28 cellular contexts compared by ENCODE assay signal in the genomic region with DNA sequence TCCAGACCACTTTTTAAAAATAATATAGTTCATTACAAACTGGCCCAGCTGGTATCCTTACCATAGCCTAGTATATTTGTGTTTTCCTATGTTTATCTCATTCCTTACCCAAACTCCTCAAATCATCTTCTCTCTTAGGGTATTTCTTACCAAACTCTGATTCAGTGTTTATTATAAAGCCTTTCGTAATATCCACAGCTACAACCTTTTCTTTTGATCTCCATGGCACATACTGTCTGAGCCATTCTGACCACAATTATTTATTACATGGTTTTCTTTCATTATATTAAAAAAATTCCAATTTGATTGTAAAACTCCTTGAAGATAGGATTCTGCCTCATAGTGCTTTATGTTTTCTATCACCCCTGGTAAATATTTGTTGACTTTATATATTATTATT.
"Had no signal": no experiment of that assay in that cellular context is flagged by ENCODE, and none has a peak within 500 bp of the region (broad histone marks: within the 10 kb centered on the region; RNA-seq: fewer than 3 reads in every experiment).

No MANE protein-coding gene starts in this region.

- H3K27ac Mint-ChIP-seq: activated CD4-positive, alpha-beta T cell treated with anti-CD3 and anti-CD28 coated beads, Interleukin-2, amount 10 ng/mL, durations not matched to agents 7 days and 5 days; activated CD8-positive, alpha-beta memory T cell treated with anti-CD3 and anti-CD28 coated beads, Interleukin-2, amount 10 ng/mL, durations not matched to agents 7 days and 5 days; activated CD8-positive, alpha-beta T cell treated with anti-CD3 and anti-CD28 coated beads for 36 hours; activated naive CD4-positive, alpha-beta T cell treated with anti-CD3 and anti-CD28 coated beads, Interleukin-2, amount 50 U/mL, for 72 hours; endodermal cell; memory B cell; nephron; T-cell; T-helper 2 cell treated with Interferon-gamma antibody and Interleukin-4, amounts not matched to agents 5 μg/mL and 100 μg/mL, for 36 hours had no signal

- H3K36me3 Mint-ChIP-seq: activated CD8-positive, alpha-beta memory T cell treated with anti-CD3 and anti-CD28 coated beads, Interleukin-2, amount 10 ng/mL, durations not matched to agents 7 days and 5 days; activated naive CD4-positive, alpha-beta T cell treated with anti-CD3 and anti-CD28 coated beads, Interleukin-2, amount 50 U/mL, for 72 hours; memory B cell; T-cell had no signal

- DNase-seq: activated CD4-positive, alpha-beta T cell treated with anti-CD3 and anti-CD28 coated beads, Interleukin-2, amount 10 ng/mL, durations not matched to agents 7 days and 5 days; activated CD4-positive, CD25-positive, alpha-beta regulatory T cell treated with anti-CD3 and anti-CD28 coated beads, Interleukin-2, amount 50 U/mL, for 72 hours; activated CD8-positive, alpha-beta memory T cell treated with anti-CD3 and anti-CD28 coated beads, Interleukin-2, amount 10 ng/mL, durations not matched to agents 7 days and 5 days; activated CD8-positive, alpha-beta T cell treated with anti-CD3 and anti-CD28 coated beads for 36 hours; activated T-cell treated with anti-CD3 and anti-CD28 coated beads for 4 hours; adrenal gland; cerebellar nuclear complex; endodermal cell; foreskin keratinocyte; kidney glomerular epithelial cell; left ventricle myocardium inferior; ovary; psoas muscle; right cardiac atrium; stimulated activated CD4-positive, alpha-beta T cell treated with anti-CD3 and anti-CD28 coated beads, Interleukin-12 subunit alpha, Interleukin-12 subunit beta, amount 100 ng/mL, for 4 hours; stimulated activated CD4-positive, alpha-beta T cell treated with anti-CD3 and anti-CD28 coated beads, Interleukin-4, amount 100 ng/mL, for 4 hours; stimulated activated naive CD8-positive, alpha-beta T cell treated with anti-CD3 and anti-CD28 coated beads, Interleukin-15, Interleukin-2, amounts not matched to agents 100 U/mL and 50 U/mL, for 24 hours; substantia nigra; T-cell; thyroid gland; WERI-Rb-1 had no signal

- H3K9me3 ChIP-seq: adrenal gland, left ventricle myocardium inferior, neutrophil, ovary, psoas muscle, thyroid gland had no signal

- H3K27me3 ChIP-seq: adrenal gland, neutrophil, ovary, thyroid gland had no signal

- H3K9me3 Mint-ChIP-seq: activated CD4-positive, alpha-beta T cell treated with anti-CD3 and anti-CD28 coated beads, Interleukin-2, amount 10 ng/mL, durations not matched to agents 7 days and 5 days; activated CD8-positive, alpha-beta T cell treated with anti-CD3 and anti-CD28 coated beads for 36 hours; activated naive CD4-positive, alpha-beta T cell treated with anti-CD3 and anti-CD28 coated beads, Interleukin-2, amount 50 U/mL, for 72 hours; endodermal cell; T-cell; T-helper 2 cell treated with Interferon-gamma antibody and Interleukin-4, amounts not matched to agents 5 μg/mL and 100 μg/mL, for 36 hours had no signal

- H3K4me1 Mint-ChIP-seq: activated CD4-positive, alpha-beta T cell treated with anti-CD3 and anti-CD28 coated beads, Interleukin-2, amount 10 ng/mL, durations not matched to agents 7 days and 5 days; activated CD8-positive, alpha-beta memory T cell treated with anti-CD3 and anti-CD28 coated beads, Interleukin-2, amount 10 ng/mL, durations not matched to agents 7 days and 5 days; memory B cell; nephron; T-cell had no signal

- H3K27me3 Mint-ChIP-seq: activated CD8-positive, alpha-beta memory T cell treated with anti-CD3 and anti-CD28 coated beads, Interleukin-2, amount 10 ng/mL, durations not matched to agents 7 days and 5 days had no signal

- H3K27ac ChIP-seq: adrenal gland, coronary artery, epithelial cell of prostate, foreskin keratinocyte, left ventricle myocardium inferior, neutrophil, ovary, psoas muscle, thyroid gland, WERI-Rb-1 had no signal

- H3K4me3 Mint-ChIP-seq: activated CD4-positive, alpha-beta T cell treated with anti-CD3 and anti-CD28 coated beads, Interleukin-2, amount 10 ng/mL, durations not matched to agents 7 days and 5 days; activated CD8-positive, alpha-beta memory T cell treated with anti-CD3 and anti-CD28 coated beads, Interleukin-2, amount 10 ng/mL, durations not matched to agents 7 days and 5 days; activated CD8-positive, alpha-beta T cell treated with anti-CD3 and anti-CD28 coated beads for 36 hours; endodermal cell; memory B cell; nephron; T-cell; T-helper 2 cell treated with Interferon-gamma antibody and Interleukin-4, amounts not matched to agents 5 μg/mL and 100 μg/mL, for 36 hours had no signal

- H3K4me3 ChIP-seq: adrenal gland, coronary artery, left ventricle myocardium inferior, ovary, psoas muscle, thyroid gland had no signal

- H3K4me1 ChIP-seq: foreskin keratinocyte, left ventricle myocardium inferior, psoas muscle had no signal

- H3K36me3 ChIP-seq: adrenal gland, left ventricle myocardium inferior, neutrophil, ovary, thyroid gland, WERI-Rb-1 had no signal
